ENCODE assay signal across 26 cellular contexts in genomic region chr7:691361-692045, GRCh38. TPM values are rescaled to one million over a fixed set of nuclear protein-coding genes. Genes with fewer than 3 reads are reported as not detected.
DNase-seq lines count a peak whose midpoint lies in the region; ATAC-seq and TF ChIP-seq lines count a peak whose summit lies in the region.
"Had no signal": no experiment of that assay in that cellular context is flagged by ENCODE, and none has a peak within 500 bp of the region (broad histone marks: within the 10 kb centered on the region; RNA-seq: fewer than 3 reads in every experiment).

No MANE protein-coding gene starts in this region.

- DNase-seq in activated naive CD4-positive, alpha-beta T cell treated with anti-CD3 and anti-CD28 coated beads, Interleukin-2, amount 50 U/mL, for 72 hours (ENCODE audit: low spot score in 2 of 2), result no peak
- no peak for DNase-seq in activated naive CD4-positive, alpha-beta T cell (lab: John Stamatoyannopoulos, UW)
- DNase-seq in endothelial cell (ENCODE audit: low spot score) (no peak), neuronal stem cell (ENCODE audit: low spot score) (no peak), HK-2 (ENCODE audit: unreplicated experiment) (no peak), DMS79 treated with DMSO at 0.1 percent for 48 hours (lab: John Stamatoyannopoulos, UW) (no peak), GOT3 (lab: John Stamatoyannopoulos, UW) (no peak), breast epithelium (ENCODE audit: low spot score in 2 of 2) (no peak)
- DNase-seq: activated CD4-positive, alpha-beta T cell treated with anti-CD3 and anti-CD28 coated beads, Interleukin-2, amount 50 U/mL, for 1 hour; Calu3; left ventricle myocardium inferior; NCI-H1105 treated with DMSO at 0.1 percent for 48 hours; NCI-H2107; NCI-H524 treated with DMSO at 0.1 percent for 48 hours; nephron progenitor cell; small intestine; stimulated activated CD4-positive, alpha-beta T cell treated with anti-CD3 and anti-CD28 coated beads, Interleukin-2, amount 100 ng/mL, for 48 hours; stimulated activated naive CD8-positive, alpha-beta T cell treated with anti-CD3 and anti-CD28 coated beads, Interleukin-15, Interleukin-2, amounts not matched to agents 100 U/mL and 50 U/mL, for 24 hours had no signal

- H3K27me3 Mint-ChIP-seq in endothelial cell (ENCODE audit: unreplicated experiment), result peaks cover 10% of the 10 kb centered on the region
- H3K27me3 Mint-ChIP-seq: dendritic cell treated with granulocyte-macrophage colony-stimulating factor and Interleukin-4, amounts not matched to agents 40 ng/mL and 50 ng/mL, for 4 days had no signal

- H3K36me3 ChIP-seq in neuronal stem cell (replicated peaks in 1 of 2; ENCODE audit: control insufficient read depth in 2 of 2, insufficient read depth in 2 of 2, low read length in 2 of 2) (peaks cover 0 to 6% of the 10 kb centered on the region in 2 donors), breast epithelium (no peaks in the 10 kb centered on the region)
- H3K36me3 ChIP-seq: heart left ventricle had no signal

- no peak overlapping the region for H3K18ac ChIP-seq in neuronal stem cell (ENCODE audit: low read length)

- no peak for TF ChIP-seq POLR2A in breast epithelium (IDR thresholded peaks at IDR 0.05)

- H3K27me3 ChIP-seq in neuronal stem cell (ENCODE audit: control insufficient read depth in 3 of 3, insufficient read depth in 3 of 3, low read depth in 1 of 3, low read length in 3 of 3) (no peaks in the 10 kb centered on the region), breast epithelium (no peaks in the 10 kb centered on the region)
- H3K27me3 ChIP-seq: heart left ventricle, tibial artery had no signal

- peak overlapping the region; percentile 57 for H3K4me3 Mint-ChIP-seq in endothelial cell (ENCODE audit: unreplicated experiment)
- H3K4me3 Mint-ChIP-seq: dendritic cell treated with granulocyte-macrophage colony-stimulating factor and Interleukin-4, amounts not matched to agents 40 ng/mL and 50 ng/mL, for 4 days; nephron progenitor cell; T-helper 2 cell treated with Interferon-gamma antibody and Interleukin-4, amounts not matched to agents 5 μg/mL and 100 μg/mL, for 36 hours had no signal

- H3K23ac ChIP-seq in neuronal stem cell (ENCODE audit: low read depth, low read length, poor library complexity), result peak overlapping the region; percentile 27

- H2BK5ac ChIP-seq in neuronal stem cell (ENCODE audit: low read length), result no peak overlapping the region

- H3K4me1 ChIP-seq in neuronal stem cell (ENCODE audit: control insufficient read depth in 2 of 2, insufficient read depth in 1 of 2, low read depth in 1 of 2, low read length in 2 of 2), result no peaks in the 10 kb centered on the region
- no peaks in the 10 kb centered on the region for H3K4me1 ChIP-seq in breast epithelium
- H3K4me1 ChIP-seq: left ventricle myocardium inferior, psoas muscle, tibial artery had no signal

- H2BK15ac ChIP-seq in neuronal stem cell (ENCODE audit: low read length), result no peak overlapping the region

- H3K79me1 ChIP-seq in neuronal stem cell (ENCODE audit: low read depth, low read length), result peaks cover 2% of the 10 kb centered on the region

- no peak overlapping the region for H2BK12ac ChIP-seq in neuronal stem cell (ENCODE audit: low read length)

- H3K27ac Mint-ChIP-seq in activated naive CD4-positive, alpha-beta T cell treated with anti-CD3 and anti-CD28 coated beads, Interleukin-2, amount 50 U/mL, for 72 hours, result peak overlapping the region; percentile 59 to 60
- H3K27ac Mint-ChIP-seq in endothelial cell (ENCODE audit: unreplicated experiment), result no peak overlapping the region
- H3K27ac Mint-ChIP-seq: activated T-helper 2 cell treated with anti-CD3 and anti-CD28 coated beads, Interferon-gamma antibody, Interleukin-2, Interleukin-4, amounts not matched to agents 10 μg/mL and 5 μg/mL and 100 μg/mL, durations not matched to agents 14 hours and 24 hours and 36 hours; dendritic cell treated with granulocyte-macrophage colony-stimulating factor and Interleukin-4, amounts not matched to agents 40 ng/mL and 50 ng/mL, for 4 days; nephron progenitor cell; T-helper 2 cell treated with Interferon-gamma antibody and Interleukin-4, amounts not matched to agents 5 μg/mL and 100 μg/mL, for 36 hours had no signal

- ATAC-seq in activated naive CD4-positive, alpha-beta T cell treated with anti-CD3 and anti-CD28 coated beads, Interleukin-2, amount 50 U/mL, for 72 hours, result no peak
- ATAC-seq: heart left ventricle; psoas muscle; stimulated activated naive CD8-positive, alpha-beta T cell treated with anti-CD3 and anti-CD28 coated beads, Interleukin-15, Interleukin-2, amounts not matched to agents 100 U/mL and 50 U/mL, for 24 hours had no signal

- no peak for TF ChIP-seq CTCF in endothelial cell (IDR thresholded peaks at IDR 0.05; ENCODE audit: unreplicated experiment)
- no peak for TF ChIP-seq CTCF in breast epithelium (IDR thresholded peaks at IDR 0.05)

- no peak overlapping the region for H2AFZ ChIP-seq in neuronal stem cell (ENCODE audit: low read length)

- H3K14ac ChIP-seq in neuronal stem cell (ENCODE audit: low read length), result no peak overlapping the region

- H2BK120ac ChIP-seq in neuronal stem cell (ENCODE audit: low read depth, low read length), result no peak overlapping the region

- H3K4me1 Mint-ChIP-seq in endothelial cell (ENCODE audit: unreplicated experiment), result no peaks in the 10 kb centered on the region

- H3K27ac ChIP-seq in neuronal stem cell (replicated peaks; ENCODE audit: low read length) (no peak overlapping the region), breast epithelium (no peak overlapping the region)
- H3K27ac ChIP-seq: heart left ventricle, left ventricle myocardium inferior, psoas muscle, RWPE1, tibial artery, VCaP had no signal

- H3K9me3 ChIP-seq in neuronal stem cell (replicated peaks in 1 of 2; ENCODE audit: control insufficient read depth in 2 of 2, insufficient read depth in 1 of 2, low read depth in 1 of 2, low read length in 2 of 2) (peaks cover 7 to 21% of the 10 kb centered on the region in 2 donors), breast epithelium (peaks cover 19 to 27% of the 10 kb centered on the region in 2 donors)

- H3K9me3 Mint-ChIP-seq in activated naive CD4-positive, alpha-beta T cell treated with anti-CD3 and anti-CD28 coated beads, Interleukin-2, amount 50 U/mL, for 72 hours, result peaks cover 12 to 26% of the 10 kb centered on the region in 2 donors
- peaks cover 6% of the 10 kb centered on the region for H3K9me3 Mint-ChIP-seq in endothelial cell (ENCODE audit: unreplicated experiment)

- no peak overlapping the region for H3K4me2 ChIP-seq in neuronal stem cell (ENCODE audit: insufficient read depth, low read length, poor library complexity, severe bottlenecking)

- H2AK5ac ChIP-seq in neuronal stem cell (ENCODE audit: low read depth, low read length), result no peak overlapping the region

- peaks cover 41 to 57% of the 10 kb centered on the region in 2 donors for H3K36me3 Mint-ChIP-seq in activated naive CD4-positive, alpha-beta T cell treated with anti-CD3 and anti-CD28 coated beads, Interleukin-2, amount 50 U/mL, for 72 hours
- H3K36me3 Mint-ChIP-seq in endothelial cell (ENCODE audit: low read depth, unreplicated experiment), result peaks cover 27% of the 10 kb centered on the region

- H3K9ac ChIP-seq in neuronal stem cell (ENCODE audit: low read depth, low read length, poor library complexity), result no peak overlapping the region

- intact Hi-C loops in breast epithelium (cut with DNase I; ENCODE audit: low total_unique reads), result loop anchor here (2.0 kb wide), 1 partner anchor 35 kb away; the partner anchor contains the start of genes DNAAF5 and PRKAR1B

- WGBS in neuronal stem cell (ENCODE audit: extremely low coverage in 2 of 2, insufficient read length in 2 of 2, insufficient replicate concordance in 1 of 2), 2 donors, result no CpG with 5 or more reads among the region's 25 CpGs

- H3K4ac ChIP-seq in neuronal stem cell (ENCODE audit: low read length), result no peak overlapping the region

- H4K8ac ChIP-seq in neuronal stem cell (ENCODE audit: low read depth, low read length), result no peak overlapping the region

- peak overlapping the region in 1 of 2 donors; percentile 42 for H3K4me3 ChIP-seq in neuronal stem cell (ENCODE audit: low read length in 2 of 2)
- no peak overlapping the region for H3K4me3 ChIP-seq in breast epithelium
- H3K4me3 ChIP-seq: heart left ventricle, left ventricle myocardium inferior, psoas muscle, tibial artery had no signal

- no peak overlapping the region for H4K91ac ChIP-seq in neuronal stem cell (ENCODE audit: low read depth, low read length, poor library complexity)

RNA-seq across cellular contexts. Expression of gene DNAAF5, which starts 35.0 kb away (rescaled TPM):
- 10 to 100 TPM; 10.7 to 40.4 TPM for total RNA-seq in activated naive CD4-positive, alpha-beta T cell treated with anti-CD3 and anti-CD28 coated beads, Interleukin-2, amount 50 U/mL, for 72 hours
- total RNA-seq in endothelial cell (ENCODE audit: unreplicated experiment) (30.7 TPM), breast epithelium (10 to 100 TPM; 14.1 to 29.8 (median 23.6) TPM)
- polyA plus RNA-seq in neuronal stem cell (2013, experiment 1 of 2), result 26.4 TPM
- 26.5 TPM for polyA plus RNA-seq in neuronal stem cell (2013, experiment 2 of 2)

RNA-seq across cellular contexts. Expression of gene PRKAR1B, which starts 35.6 kb away (rescaled TPM):
- 10 to 100 TPM; 12.1 to 54.1 TPM for total RNA-seq in activated naive CD4-positive, alpha-beta T cell treated with anti-CD3 and anti-CD28 coated beads, Interleukin-2, amount 50 U/mL, for 72 hours
- total RNA-seq in endothelial cell (ENCODE audit: unreplicated experiment), result 21.7 TPM
- 14.0 TPM for polyA plus RNA-seq in neuronal stem cell (2013, experiment 1 of 2)
- polyA plus RNA-seq in neuronal stem cell (2013, experiment 2 of 2), result 12.9 TPM
- 10 to 100 TPM in 1 of 3 donors, 1 to 10 TPM in 2; 3.7 to 10.5 (median 7.9) TPM for total RNA-seq in breast epithelium
